ENCODE assay signal across 20 cellular contexts in genomic region chr16:82657239-82657638, GRCh38. TPM values are rescaled to one million over a fixed set of nuclear protein-coding genes. Genes with fewer than 3 reads are reported as not detected.
DNase-seq lines count a peak whose midpoint lies in the region; ATAC-seq, FAIRE-seq and TF ChIP-seq lines count a peak whose summit lies in the region.
"Had no signal": no experiment of that assay in that cellular context is flagged by ENCODE, and none has a peak within 500 bp of the region (broad histone marks: within the 10 kb centered on the region; RNA-seq: fewer than 3 reads in every experiment).

No MANE protein-coding gene starts in this region.

- H3K36me3 ChIP-seq in SK-N-SH (replicated peaks in 1 of 2; ENCODE audit: control insufficient read depth in 1 of 2, insufficient read depth in 2 of 2, low read length in 1 of 2), result no peaks in the 10 kb centered on the region
- H3K36me3 ChIP-seq in adipocyte (ENCODE audit: control insufficient read depth, insufficient read depth, low read length, severe bottlenecking), result no peaks in the 10 kb centered on the region
- H3K36me3 ChIP-seq in skeletal muscle satellite cell (ENCODE audit: insufficient read depth, low read length), result no peaks in the 10 kb centered on the region
- H3K36me3 ChIP-seq in vagina, result no peaks in the 10 kb centered on the region
- H3K36me3 ChIP-seq in HepG2 (replicated peaks in 1 of 2; ENCODE audit: control insufficient read depth in 1 of 2, insufficient read depth in 2 of 2, low read length in 2 of 2), result no peaks in the 10 kb centered on the region
- H3K36me3 ChIP-seq: spleen had no signal

- H3K27ac ChIP-seq in SK-N-SH (ENCODE audit: low read depth in 2 of 2, low read length in 1 of 2), result peak overlapping the region in 1 of 2 experiments; percentile 96; a peak in 3 of 4 replicates
- H3K27ac ChIP-seq in vagina, result no peak overlapping the region
- no peak overlapping the region for H3K27ac ChIP-seq in HepG2 (ENCODE audit: extremely low read length, insufficient read depth, low read length)
- H3K27ac ChIP-seq: 22Rv1, parathyroid adenoma had no signal

- ATAC-seq in SK-N-SH treated with all-trans-retinoic acid at 6 μM for 48 hours (no peak), HepG2 (no peak)
- ATAC-seq: WTC11 had no signal

- H3K4me1 ChIP-seq in SK-N-SH (ENCODE audit: control insufficient read depth in 1 of 2, insufficient read depth in 2 of 2, low read depth in 1 of 2, low read length in 1 of 2) (peaks cover 7 to 62% of the 10 kb centered on the region in 2 experiments), adipocyte (ENCODE audit: control insufficient read depth, insufficient read depth, low read length) (peaks cover 31% of the 10 kb centered on the region), skeletal muscle satellite cell (ENCODE audit: control insufficient read depth, insufficient read depth, low read length) (peaks cover 89% of the 10 kb centered on the region), vagina (peaks cover 29% of the 10 kb centered on the region), HepG2 (ENCODE audit: insufficient read depth, low read length) (peaks cover 18% of the 10 kb centered on the region)
- H3K4me1 ChIP-seq: parathyroid adenoma had no signal

- CTCF ChIA-PET in SK-N-SH (lab: Yijun Ruan, JAX) (interaction anchor here (1.7 kb wide), 1 partner anchor 17 kb away, joined by 4 read pairs; no protein-coding TSS in a partner anchor), HepG2 (lab: Yijun Ruan, JAX; ENCODE audit: low intra/inter-chr PET ratio, low total read pairs) (no interaction called here)

- H3K9me3 ChIP-seq in SK-N-SH, result no peaks in the 10 kb centered on the region
- H3K9me3 ChIP-seq in adipocyte (ENCODE audit: control insufficient read depth, low read length), result no peaks in the 10 kb centered on the region
- H3K9me3 ChIP-seq in skeletal muscle satellite cell (replicated peaks; ENCODE audit: low read length), result no peaks in the 10 kb centered on the region
- H3K9me3 ChIP-seq in vagina, result no peaks in the 10 kb centered on the region
- H3K9me3 ChIP-seq in HepG2 (ENCODE audit: low read length), result no peaks in the 10 kb centered on the region
- H3K9me3 ChIP-seq: spleen had no signal

- TF ChIP-seq CTCF in SK-N-SH (IDR thresholded peaks at IDR 0.05) (no peak), fibroblast of mammary gland (conservative IDR thresholded peaks at IDR 0.05; ENCODE audit: control insufficient read depth, insufficient read depth, low read depth, low read length) (no peak), vagina (IDR thresholded peaks at IDR 0.05) (no peak), HepG2 (CRISPR knock-in tag; IDR thresholded peaks at IDR 0.05) (no peak)

- no peak for FAIRE-seq in HepG2 (lab: Jason Lieb, UNC)
- FAIRE-seq: endometrium, G401.6 had no signal

- H4K20me1 ChIP-seq in SK-N-SH (ENCODE audit: insufficient read depth), result no peaks in the 10 kb centered on the region
- no peaks in the 10 kb centered on the region for H4K20me1 ChIP-seq in HepG2 (ENCODE audit: insufficient read depth, low read length)

- intact Hi-C loops in vagina (cut with DNase I) (no loop called here), HepG2 (cut with micrococcal nuclease; ENCODE audit: unreplicated experiment) (no loop called here)

- H3K9me2 ChIP-seq in SK-N-SH, result no peaks in the 10 kb centered on the region

- no TSS peak for BruUV-seq in HepG2 (replicated peaks; lab: Mats Ljungman, UMichigan)

- no peak overlapping the region for H2AFZ ChIP-seq in SK-N-SH (ENCODE audit: low read depth)
- no peak overlapping the region for H2AFZ ChIP-seq in HepG2 (ENCODE audit: low read length)
- H2AFZ ChIP-seq: parathyroid adenoma had no signal

- TF ChIP-seq RAD21 in SK-N-SH (IDR thresholded peaks at IDR 0.05; ENCODE audit: low read length) (no peak), HepG2 (CRISPR knock-in tag; IDR thresholded peaks at IDR 0.05) (no peak)

- H3K79me2 ChIP-seq in SK-N-SH (ENCODE audit: insufficient read depth) (peaks cover 54% of the 10 kb centered on the region), HepG2 (ENCODE audit: insufficient read depth, low read length) (no peaks in the 10 kb centered on the region)
- H3K79me2 ChIP-seq: parathyroid adenoma had no signal

- in situ Hi-C loops in HepG2 (cut with HindIII; ENCODE audit: extremely low pct_ligation_motif_present, low pct_unique_long_range_greater_than_20kb), result no loop called here

- WGBS in SK-N-SH (ENCODE audit: low lambda C conversion rate), result 13% methylated on average over 2 of the region's 2 CpGs
- 20% methylated on average over 2 of the region's 2 CpGs for WGBS in HepG2 (ENCODE audit: low lambda C conversion rate)

- TF ChIP-seq POLR2A in vagina (IDR thresholded peaks at IDR 0.05), result no peak
- no peak for TF ChIP-seq POLR2A in HepG2 (IDR thresholded peaks at IDR 0.05; ENCODE audit: insufficient read depth in 1 of 2, low read depth in 2 of 2, low read length in 2 of 2)

- H3K9ac ChIP-seq in SK-N-SH (peak overlapping the region; percentile 38; the same call in 1 of the 2 replicates), adipocyte (ENCODE audit: low read length) (peak overlapping the region; percentile 33), skeletal muscle satellite cell (ENCODE audit: low read depth, low read length) (peak overlapping the region; percentile 4), HepG2 (ENCODE audit: insufficient read depth, low read depth, low read length) (no peak overlapping the region)
- H3K9ac ChIP-seq: parathyroid adenoma had no signal

- H3F3A ChIP-seq in SK-N-SH (replicated peaks; ENCODE audit: insufficient read depth), result peaks cover 54% of the 10 kb centered on the region

- H3K4me3 ChIP-seq in SK-N-SH (ENCODE audit: low read depth in 2 of 2, low read length in 1 of 2) (no peak overlapping the region), adipocyte (ENCODE audit: low read length) (no peak overlapping the region), fibroblast of mammary gland (ENCODE audit: control insufficient read depth, low read depth, low read length) (no peak overlapping the region), skeletal muscle satellite cell (ENCODE audit: low read length) (no peak overlapping the region), vagina (no peak overlapping the region), HepG2 (replicated peaks in 1 of 3; ENCODE audit: insufficient read depth in 1 of 3, low read depth in 2 of 3, low read length in 3 of 3) (no peak overlapping the region)
- H3K4me3 ChIP-seq: spleen had no signal

- TF ChIP-seq EP300 in SK-N-SH (IDR thresholded peaks at IDR 0.05; ENCODE audit: borderline replicate concordance in 1 of 2, low read depth in 1 of 2, low read length in 1 of 2) (peak in 1 of 2 experiments; percentile 57; a peak in 1 of 4 replicates), HepG2 (IDR thresholded peaks at IDR 0.05; ENCODE audit: low read depth in 2 of 2, low read length in 2 of 2) (no peak), HepG2 (CRISPR knock-in tag; IDR thresholded peaks at IDR 0.05; ENCODE audit: borderline replicate concordance) (no peak)

- H3K4me2 ChIP-seq in SK-N-SH, result 0 out of 2 replicates have a peak overlapping the region, but pooled peaks have one; percentile 29
- H3K4me2 ChIP-seq in skeletal muscle satellite cell (ENCODE audit: low read length), result peak overlapping the region; percentile 3
- H3K4me2 ChIP-seq in HepG2 (ENCODE audit: low read depth, low read length), result no peak overlapping the region

- POLR2A ChIA-PET in SK-N-SH (lab: Yijun Ruan, JAX) (no interaction called here), HepG2 (lab: Yijun Ruan, JAX) (no interaction called here)

- no peak for DNase-seq in SK-N-SH
- DNase-seq in adipocyte (ENCODE audit: low read depth), result peak; percentile 84
- peak; percentile 52 for DNase-seq in fibroblast of mammary gland (ENCODE audit: low read depth)
- no peak for DNase-seq in COR-L47 (lab: John Stamatoyannopoulos, UW)
- DNase-seq in vagina (ENCODE audit: extremely low spot score in 2 of 2), result no peak
- no peak for DNase-seq in HepG2 (ENCODE audit: low spot score)
- DNase-seq: activated CD8-positive, alpha-beta memory T cell treated with anti-CD3 and anti-CD28 coated beads, Interleukin-2, amount 50 U/mL, for 4 hours; activated naive CD4-positive, alpha-beta T cell treated with Interleukin-2 at 50 U/mL for 16 hours; Karpas-422; kidney glomerular epithelial cell; NCI-H1417 treated with DMSO at 0.1 percent for 48 hours; NCI-H446; spleen had no signal

- H3K27me3 ChIP-seq in SK-N-SH (ENCODE audit: insufficient read depth) (no peaks in the 10 kb centered on the region), adipocyte (replicated peaks; ENCODE audit: control insufficient read depth, insufficient read depth, low read length) (no peaks in the 10 kb centered on the region), skeletal muscle satellite cell (ENCODE audit: control insufficient read depth, insufficient read depth, low read length) (no peaks in the 10 kb centered on the region), vagina (no peaks in the 10 kb centered on the region), HepG2 (ENCODE audit: control insufficient read depth in 1 of 2, insufficient read depth in 2 of 2, low read length in 2 of 2) (no peaks in the 10 kb centered on the region; a peak in 1 of 5 replicates)

RNA-seq across cellular contexts. Expression of gene CDH13, which starts 30.5 kb away (rescaled TPM):
- polyA plus RNA-seq in SK-N-SH (2012; rRNA removed) (93.0 and 107 TPM in 2 replicates), HepG2 (2011; rRNA removed) (0.01 TPM in 1 of 2 replicates, not detected in the other)
- 68.6 and 78.0 TPM in 2 replicates for polyA plus RNA-seq in SK-N-SH (2012; cell fraction: cytosol; rRNA removed)
- polyA plus RNA-seq in SK-N-SH (2012; cell fraction: nucleus; rRNA removed), result 53.7 and 78.7 TPM in 2 replicates
- 26.2 and 26.6 TPM in 2 replicates for total RNA-seq in skeletal muscle satellite cell (2012; rRNA removed)
- total RNA-seq in vagina (123 TPM), HepG2 (2016; rRNA removed; fragmentation: Illumina TruSeq; extraction: Trizol) (not detected in 2 replicates)
- not detected in 2 replicates for total RNA-seq in HepG2 (2016; cell fraction: cytosol; rRNA removed; fragmentation: Illumina TruSeq; extraction: Trizol; ENCODE audit: low read depth)
- total RNA-seq in HepG2 (2016; cell fraction: insoluble cytoplasmic fraction; rRNA removed; fragmentation: Illumina TruSeq; extraction: Trizol), result not detected in 2 replicates
- total RNA-seq in HepG2 (2016; cell fraction: membrane; rRNA removed; fragmentation: Illumina TruSeq; extraction: Trizol), result not detected in 2 replicates
- not detected in 2 replicates for total RNA-seq in HepG2 (2016; cell fraction: nucleus; rRNA removed; fragmentation: Illumina TruSeq; extraction: Trizol)
- polyA plus RNA-seq in HepG2 (2011; cell fraction: cytosol; rRNA removed), result not detected in 2 replicates
- not detected in 2 replicates for polyA plus RNA-seq in HepG2 (2011; cell fraction: nucleus; rRNA removed)
- polyA plus RNA-seq in HepG2 (2012), result 0.11 TPM in 1 of 2 replicates, not detected in the other
- polyA plus RNA-seq in HepG2 (2016; cell fraction: cytosol; fragmentation: Illumina TruSeq; extraction: Trizol; ENCODE audit: low read depth), result not detected in 2 replicates
- not detected in 2 replicates for polyA plus RNA-seq in HepG2 (2016; cell fraction: insoluble cytoplasmic fraction; fragmentation: Illumina TruSeq; extraction: Trizol; ENCODE audit: low read depth)
- polyA plus RNA-seq in HepG2 (2016; cell fraction: membrane; fragmentation: Illumina TruSeq; extraction: Trizol; ENCODE audit: low read depth), result not detected in 2 replicates
- not detected in 2 replicates for polyA plus RNA-seq in HepG2 (2016; cell fraction: nucleus; fragmentation: Illumina TruSeq; extraction: Trizol; ENCODE audit: insufficient read depth, low read depth)
- polyA minus RNA-seq in HepG2 (2011; rRNA and poly(A)+ RNA removed; ENCODE audit: low replicate concordance), result 0.02 and 1.6 TPM in 2 replicates
- polyA minus RNA-seq in HepG2 (2011; cell fraction: cytosol; rRNA and poly(A)+ RNA removed), result not detected in 2 replicates
- 0.25 TPM in 1 of 2 replicates, not detected in the other for polyA minus RNA-seq in HepG2 (2011; cell fraction: nucleus; rRNA and poly(A)+ RNA removed)

Comparison
In these comparisons a context has a peak if more than half of its experiments do, and no peak if none do; other contexts are left out.
1. DNase-seq: peak in adipocyte (single experiment) and fibroblast of mammary gland (single experiment); none in SK-N-SH (single experiment), COR-L47 (single experiment), vagina (0 of 2) and HepG2 (single experiment).
2. RNA of gene CDH13, which starts 30.5 kb away (total RNA-seq): 123 TPM in vagina (single experiment); not detected in HepG2; every median in the first group is over 100 times any median in the second.
3. Of the 25 proteins assayed by ChIP-seq in both HepG2 and SK-N-SH: peak only in HepG2: none; only in SK-N-SH: FOSL2, JUND, MAX, PBX3, POLR2AphosphoS5, SIN3A and 1 more; in both: none; in neither: 17; mixed calls (peak in some experiments, not most) for 1.